ENCODE assay signal across 11 cellular contexts in the genomic region with DNA sequence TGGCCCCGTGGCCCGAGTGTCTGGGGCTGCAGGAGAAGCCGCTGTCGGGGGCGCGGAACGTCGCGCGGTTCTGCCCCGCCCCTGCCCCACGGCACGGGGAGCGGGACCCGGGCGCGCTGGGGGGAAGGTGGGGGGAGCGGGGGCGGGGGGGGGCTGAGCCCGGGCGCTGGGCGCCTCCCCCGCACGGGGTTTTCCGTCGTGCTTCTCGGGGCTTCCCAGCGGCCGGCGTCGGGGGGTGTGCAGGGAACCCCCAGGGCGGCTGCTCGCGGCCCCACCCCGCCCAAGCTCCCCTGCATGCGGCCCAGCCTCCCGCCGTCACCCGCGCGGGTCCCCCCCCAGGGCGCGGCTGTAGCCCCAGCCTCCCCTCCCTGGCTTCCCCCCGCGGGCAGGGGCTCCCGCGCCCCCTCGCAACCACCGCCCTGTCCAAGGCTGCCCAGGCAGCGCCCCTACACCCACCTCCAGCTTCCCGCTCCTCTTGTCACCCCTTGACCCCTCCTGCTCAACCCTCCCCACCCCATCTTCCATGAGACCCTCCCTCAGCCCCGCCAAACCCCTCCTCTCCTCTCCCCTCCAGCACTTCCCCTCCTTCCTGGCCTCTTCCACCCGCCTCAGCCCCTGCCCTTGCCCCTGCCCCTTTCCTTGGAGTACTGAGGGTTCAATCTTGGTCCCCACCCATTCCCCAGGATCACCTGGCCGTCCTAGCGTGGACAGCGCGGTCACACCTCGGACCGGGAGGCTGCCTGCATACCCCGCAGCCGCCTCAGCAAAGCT.
DNase-seq lines count a peak whose midpoint lies in the region; ATAC-seq and TF ChIP-seq lines count a peak whose summit lies in the region.
"Had no signal": no experiment of that assay in that cellular context is flagged by ENCODE, and none has a peak within 500 bp of the region (broad histone marks: within the 10 kb centered on the region; RNA-seq: fewer than 3 reads in every experiment).

No MANE protein-coding gene starts in this region.

- ATAC-seq in HG03432 (IDR thresholded peaks at IDR 0.05; ENCODE audit: unreplicated experiment) (peak; percentile 48), HG03159 (IDR thresholded peaks at IDR 0.05; ENCODE audit: unreplicated experiment) (no peak)
- ATAC-seq in stimulated activated effector memory CD8-positive, alpha-beta T cell treated with anti-CD3 and anti-CD28 coated beads, Interleukin-12 subunit alpha, Interleukin-12 subunit beta, amount 100 ng/mL, for 72 hours = peak; percentile 61
- ATAC-seq: body of pancreas, SK-N-SH treated with all-trans-retinoic acid at 6 μM for 48 hours had no signal

- H3K9me3 Mint-ChIP-seq in stimulated activated effector memory CD8-positive, alpha-beta T cell treated with anti-CD3 and anti-CD28 coated beads, Interleukin-12 subunit alpha, Interleukin-12 subunit beta, amount 100 ng/mL, for 72 hours = no peaks in the 10 kb centered on the region

- DNase-seq in activated T-cell treated with anti-CD3 and anti-CD28 coated beads, Interleukin-2, amount 50 U/mL, for 1 hour = peak; percentile 69
- DNase-seq in iPS-NIHi11 (ENCODE audit: low spot score) (peak; percentile 43), NCI-H2081 (lab: John Stamatoyannopoulos, UW) (no peak), foreskin fibroblast (no peak), NCI-H146 treated with DMSO at 0.1 percent for 48 hours (lab: John Stamatoyannopoulos, UW; ENCODE audit: unreplicated experiment) (no peak)
- DNase-seq in stimulated activated effector memory CD8-positive, alpha-beta T cell treated with anti-CD3 and anti-CD28 coated beads, Interleukin-12 subunit alpha, Interleukin-12 subunit beta, amount 100 ng/mL, for 72 hours (ENCODE audit: low spot score in 2 of 2) = peak in 1 of 2 donors; percentile 73
- DNase-seq: trophoblast cell had no signal

- peaks cover 14% of the 10 kb centered on the region for H3K36me3 Mint-ChIP-seq in stimulated activated effector memory CD8-positive, alpha-beta T cell treated with anti-CD3 and anti-CD28 coated beads, Interleukin-12 subunit alpha, Interleukin-12 subunit beta, amount 100 ng/mL, for 72 hours

- no peak for TF ChIP-seq CTCF in foreskin fibroblast (IDR thresholded peaks at IDR 0.05; ENCODE audit: low read depth, low read length)

- H3K27ac Mint-ChIP-seq in stimulated activated effector memory CD8-positive, alpha-beta T cell treated with anti-CD3 and anti-CD28 coated beads, Interleukin-12 subunit alpha, Interleukin-12 subunit beta, amount 100 ng/mL, for 72 hours = peak overlapping the region; percentile 91

- H3K4me3 ChIP-seq in foreskin fibroblast (ENCODE audit: low read depth in 1 of 2, low read length in 2 of 2) = no peak overlapping the region
- H3K4me3 ChIP-seq: body of pancreas had no signal

- H3K4me3 Mint-ChIP-seq in stimulated activated effector memory CD8-positive, alpha-beta T cell treated with anti-CD3 and anti-CD28 coated beads, Interleukin-12 subunit alpha, Interleukin-12 subunit beta, amount 100 ng/mL, for 72 hours = peak overlapping the region; percentile 78

- peaks cover 19% of the 10 kb centered on the region for H3K4me1 Mint-ChIP-seq in stimulated activated effector memory CD8-positive, alpha-beta T cell treated with anti-CD3 and anti-CD28 coated beads, Interleukin-12 subunit alpha, Interleukin-12 subunit beta, amount 100 ng/mL, for 72 hours

Comparison
In these comparisons a context has a peak if more than half of its experiments do, and no peak if none do; other contexts are left out.
1. DNase-seq: peak in activated T-cell treated with anti-CD3 and anti-CD28 coated beads, Interleukin-2, amount 50 U/mL, for 1 hour (single experiment) and iPS-NIHi11 (single experiment); none in NCI-H2081 (0 of 2), foreskin fibroblast (0 of 2) and NCI-H146 treated with DMSO at 0.1 percent for 48 hours (single experiment).